In genomic region chr17:6241996-6242395, GRCh38 we compare ENCODE assay signal across 20 cellular contexts.
DNase-seq lines count a peak whose midpoint lies in the region; TF ChIP-seq lines count a peak whose summit lies in the region.
"Had no signal": no experiment of that assay in that cellular context is flagged by ENCODE, and none has a peak within 500 bp of the region (broad histone marks: within the 10 kb centered on the region; RNA-seq: fewer than 3 reads in every experiment).

No MANE protein-coding gene starts in this region.

- H3K9me3 ChIP-seq in right atrium auricular region (no peaks in the 10 kb centered on the region), left ventricle myocardium inferior (replicated peaks) (no peaks in the 10 kb centered on the region)
- H3K9me3 ChIP-seq: BLaER1 treated with 17β-estradiol and CSF1 and Interleukin-3, amounts not matched to agents 10 nM and 100 nM; Peyer's patch had no signal

- no peak overlapping the region for H3K4me3 ChIP-seq in right atrium auricular region
- H3K4me3 ChIP-seq in left ventricle myocardium inferior = no peak overlapping the region
- H3K4me3 ChIP-seq in lower leg skin (ENCODE audit: low read depth, poor library complexity, severe bottlenecking) = no peak overlapping the region
- H3K4me3 ChIP-seq: BLaER1 treated with 17β-estradiol and CSF1 and Interleukin-3, amounts not matched to agents 10 nM and 100 nM; K562; Peyer's patch had no signal

- TF ChIP-seq CTCF in right atrium auricular region (IDR thresholded peaks at IDR 0.05) = no peak
- no peak for TF ChIP-seq CTCF in left ventricle myocardium inferior (IDR thresholded peaks at IDR 0.05; ENCODE audit: borderline replicate concordance)
- TF ChIP-seq CTCF in type B pancreatic cell (conservative IDR thresholded peaks at IDR 0.05) = no peak
- TF ChIP-seq CTCF in lower leg skin (IDR thresholded peaks at IDR 0.05) = no peak
- TF ChIP-seq CTCF in nephron progenitor cell (IDR thresholded peaks at IDR 0.05) = no peak

- WGBS in lower leg skin, 2 donors = 44 to 69% methylated on average over 4 of the region's 4 CpGs

- H3K4me3 Mint-ChIP-seq in type B pancreatic cell = no peak overlapping the region
- H3K4me3 Mint-ChIP-seq in nephron progenitor cell = no peak overlapping the region

- H3K36me3 Mint-ChIP-seq in type B pancreatic cell (no peaks in the 10 kb centered on the region), nephron progenitor cell (ENCODE audit: low read depth) (no peaks in the 10 kb centered on the region)

- H3K36me3 ChIP-seq in right atrium auricular region = no peaks in the 10 kb centered on the region
- no peaks in the 10 kb centered on the region for H3K36me3 ChIP-seq in left ventricle myocardium inferior
- H3K36me3 ChIP-seq: BLaER1 treated with 17β-estradiol and CSF1 and Interleukin-3, amounts not matched to agents 10 nM and 100 nM; Peyer's patch had no signal

- H3K4me1 Mint-ChIP-seq in type B pancreatic cell (ENCODE audit: unreplicated experiment) (no peaks in the 10 kb centered on the region), nephron progenitor cell (peaks cover 32% of the 10 kb centered on the region)

- peak; percentile 40 for DNase-seq in right atrium auricular region (ENCODE audit: low spot score)
- DNase-seq in left ventricle myocardium inferior = no peak
- DNase-seq in cerebellum (ENCODE audit: low spot score) = peak; percentile 19
- DNase-seq in medulla oblongata (ENCODE audit: extremely low spot score) = peak; percentile 29
- no peak for DNase-seq in type B pancreatic cell (ENCODE audit: extremely low spot score, unreplicated experiment)
- DNase-seq in lower leg skin (ENCODE audit: low spot score in 2 of 2) = no peak
- no peak for DNase-seq in SW 1271 (lab: John Stamatoyannopoulos, UW)
- DNase-seq in nephron progenitor cell = no peak
- DNase-seq: 8988T, COR-L47, DMS153, HCEC 1CT, NCI-H146, NCI-H2107, NCI-H226, NCI-H526 treated with DMSO at 0.1 percent for 48 hours, Peyer's patch, SHP77 had no signal

- H3K9me3 Mint-ChIP-seq in type B pancreatic cell = no peaks in the 10 kb centered on the region
- no peaks in the 10 kb centered on the region for H3K9me3 Mint-ChIP-seq in nephron progenitor cell

- intact Hi-C loops in left ventricle myocardium inferior (cut with micrococcal nuclease) = no loop called here
- intact Hi-C loops in lower leg skin (cut with DNase I; ENCODE audit: low total_unique reads) = no loop called here

- H3K27ac Mint-ChIP-seq in type B pancreatic cell = no peak overlapping the region
- no peak overlapping the region for H3K27ac Mint-ChIP-seq in nephron progenitor cell

- TF ChIP-seq POLR2A in lower leg skin (IDR thresholded peaks at IDR 0.05) = no peak

- H3K4me1 ChIP-seq in right atrium auricular region (no peaks in the 10 kb centered on the region), left ventricle myocardium inferior (no peaks in the 10 kb centered on the region)
- H3K4me1 ChIP-seq: BLaER1 treated with 17β-estradiol and CSF1 and Interleukin-3, amounts not matched to agents 10 nM and 100 nM; Peyer's patch had no signal

- no peak overlapping the region for H3K27ac ChIP-seq in right atrium auricular region
- no peak overlapping the region for H3K27ac ChIP-seq in left ventricle myocardium inferior (replicated peaks)
- H3K27ac ChIP-seq: BLaER1 treated with 17β-estradiol and CSF1 and Interleukin-3, amounts not matched to agents 10 nM and 100 nM; Peyer's patch had no signal

- H3K27me3 Mint-ChIP-seq in type B pancreatic cell (peaks cover 61% of the 10 kb centered on the region), nephron progenitor cell (ENCODE audit: low read depth, poor library complexity) (peaks cover 50% of the 10 kb centered on the region)

- H3K27me3 ChIP-seq in right atrium auricular region (no peaks in the 10 kb centered on the region), left ventricle myocardium inferior (ENCODE audit: low read depth) (peaks cover 81% of the 10 kb centered on the region)
- H3K27me3 ChIP-seq: Peyer's patch had no signal

Comparison
In these comparisons a context has a peak if more than half of its experiments do, and no peak if none do; other contexts are left out.
1. DNase-seq: peak in right atrium auricular region (single experiment), cerebellum (single experiment) and medulla oblongata (single experiment); none in left ventricle myocardium inferior (single experiment), type B pancreatic cell (single experiment), lower leg skin (0 of 2), SW 1271 (0 of 2) and nephron progenitor cell (single experiment).